Comparison of ENCODE assay signal across 1 cellular context in the genomic region with DNA sequence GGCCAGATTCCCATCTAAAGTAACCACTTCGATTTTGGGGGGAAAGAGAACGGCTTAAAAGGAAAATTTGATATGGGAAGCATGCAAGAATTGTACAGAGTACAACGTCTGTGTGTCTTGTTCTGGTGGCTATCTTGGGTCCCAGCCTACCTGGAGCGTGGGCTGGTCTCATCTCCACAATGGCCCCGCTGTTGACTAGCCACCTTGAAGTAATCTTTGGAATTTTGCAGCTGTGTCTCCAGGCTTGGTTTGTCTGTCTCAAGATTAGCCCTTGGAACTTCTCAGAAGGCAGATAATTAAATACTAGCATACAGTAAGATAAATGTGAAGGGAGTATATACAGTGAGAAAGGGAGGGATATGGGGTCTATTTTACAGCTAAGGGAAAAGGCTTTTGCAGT.
TF ChIP-seq lines count a peak whose summit lies in the region.

No MANE protein-coding gene starts in this region.

TF ChIP-seq in HepG2, 621 proteins besides CTCF, POLR2A, EP300 and RAD21:
- TF ChIP-seq ZNF773 (CRISPR knock-in tag; IDR thresholded peaks at IDR 0.05; ENCODE audit: borderline replicate concordance) (no peak), BORCS8-MEF2B (CRISPR knock-in tag; IDR thresholded peaks at IDR 0.05) (no peak)
- TF ChIP-seq, protein P1, sequence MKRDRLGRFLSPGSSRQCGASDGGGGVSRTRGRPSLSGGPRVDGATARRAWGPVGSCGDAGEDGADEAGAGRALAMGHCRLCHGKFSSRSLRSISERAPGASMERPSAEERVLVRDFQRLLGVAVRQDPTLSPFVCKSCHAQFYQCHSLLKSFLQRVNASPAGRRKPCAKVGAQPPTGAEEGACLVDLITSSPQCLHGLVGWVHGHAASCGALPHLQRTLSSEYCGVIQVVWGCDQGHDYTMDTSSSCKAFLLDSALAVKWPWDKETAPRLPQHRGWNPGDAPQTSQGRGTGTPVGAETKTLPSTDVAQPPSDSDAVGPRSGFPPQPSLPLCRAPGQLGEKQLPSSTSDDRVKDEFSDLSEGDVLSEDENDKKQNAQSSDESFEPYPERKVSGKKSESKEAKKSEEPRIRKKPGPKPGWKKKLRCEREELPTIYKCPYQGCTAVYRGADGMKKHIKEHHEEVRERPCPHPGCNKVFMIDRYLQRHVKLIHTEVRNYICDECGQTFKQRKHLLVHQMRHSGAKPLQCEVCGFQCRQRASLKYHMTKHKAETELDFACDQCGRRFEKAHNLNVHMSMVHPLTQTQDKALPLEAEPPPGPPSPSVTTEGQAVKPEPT (CRISPR knock-in tag; IDR thresholded peaks at IDR 0.05; ENCODE audit: low read depth) = 0 out of 2 replicates have a peak, but pooled peaks have one; percentile 1
- TF ChIP-seq, protein P2, sequence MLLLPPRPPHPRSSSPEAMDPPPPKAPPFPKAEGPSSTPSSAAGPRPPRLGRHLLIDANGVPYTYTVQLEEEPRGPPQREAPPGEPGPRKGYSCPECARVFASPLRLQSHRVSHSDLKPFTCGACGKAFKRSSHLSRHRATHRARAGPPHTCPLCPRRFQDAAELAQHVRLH (CRISPR knock-in tag; IDR thresholded peaks at IDR 0.05; ENCODE audit: borderline replicate concordance, low read depth) = no peak
TF ChIP-seq in HepG2: peak in this region for 1.
